ENCODE assay signal across 8 cellular contexts in genomic region chr19:49443366-49444099, GRCh38. TPM values are rescaled to one million over a fixed set of nuclear protein-coding genes. Genes with fewer than 3 reads are reported as not detected.
DNase-seq lines count a peak whose midpoint lies in the region; ATAC-seq and TF ChIP-seq lines count a peak whose summit lies in the region.

No MANE protein-coding gene starts in this region.

- H3K36me3 ChIP-seq in mucosa of stomach (ENCODE audit: control insufficient read depth, insufficient read depth, low read length) = no peaks in the 10 kb centered on the region

- H3K4me1 ChIP-seq in mucosa of stomach (ENCODE audit: control insufficient read depth, insufficient read depth, low read length) = peaks cover 4% of the 10 kb centered on the region

- no peak for TF ChIP-seq POLR2A in erythroblast (IDR thresholded peaks at IDR 0.05; ENCODE audit: low read length)

- H3K4me3 ChIP-seq in Jurkat, Clone E6-1 (ENCODE audit: low read length) = peak overlapping the region; percentile 62
- peak overlapping the region; percentile 35 for H3K4me3 ChIP-seq in mucosa of stomach (ENCODE audit: low read length)

- peaks cover 38% of the 10 kb centered on the region for H3K27me3 ChIP-seq in mucosa of stomach (ENCODE audit: control insufficient read depth, insufficient read depth, low read length)

- no peaks in the 10 kb centered on the region for H3K9me3 ChIP-seq in mucosa of stomach (ENCODE audit: control insufficient read depth, low read length)

- H3K9ac ChIP-seq in mucosa of stomach (ENCODE audit: low read length) = peak overlapping the region; percentile 55

- DNase-seq in DMS53 (lab: John Stamatoyannopoulos, UW) (peak; percentile 96), OCI-M1 (lab: John Stamatoyannopoulos, UW) (peak; percentile 97), activated T-cell treated with anti-CD3 and anti-CD28 coated beads for 48 hours (ENCODE audit: low read depth) (peak; percentile 92), erythroblast (lab: John Stamatoyannopoulos, UW) (peak; percentile 93 to 96)
- DNase-seq in Jurkat, Clone E6-1 (ENCODE audit: low read depth, low spot score) = peak; percentile 90
- peak; percentile 83 to 87 for DNase-seq in stimulated activated CD8-positive, alpha-beta memory T cell treated with anti-CD3 and anti-CD28 coated beads, Interleukin-4, amount 100 ng/mL, for 4 hours (ENCODE audit: low read depth in 2 of 2, low spot score in 1 of 2)

- peak; percentile 71 for ATAC-seq in GM21723 (IDR thresholded peaks at IDR 0.05; ENCODE audit: unreplicated experiment)

RNA-seq across cellular contexts. Expression of gene SLC17A7, which starts 2.2 kb away (rescaled TPM):
- 0.48 TPM for polyA plus RNA-seq in Jurkat, Clone E6-1 (2012; ENCODE audit: insufficient read depth, insufficient read length)

RNA-seq across cellular contexts. Expression of gene PIH1D1, which starts 8.1 kb away (rescaled TPM):
- polyA plus RNA-seq in Jurkat, Clone E6-1 (2012; ENCODE audit: insufficient read depth, insufficient read length) = 133 TPM

RNA-seq across cellular contexts. Expression of gene ALDH16A1, which starts 9.5 kb away (rescaled TPM):
- 27.4 TPM for polyA plus RNA-seq in Jurkat, Clone E6-1 (2012; ENCODE audit: insufficient read depth, insufficient read length)

RNA-seq across cellular contexts. Expression of gene GFY, which starts 18.3 kb away (rescaled TPM):
- polyA plus RNA-seq in Jurkat, Clone E6-1 (2012; ENCODE audit: insufficient read depth, insufficient read length) = not detected

RNA-seq across cellular contexts. Expression of gene PTH2, which starts 20.3 kb away (rescaled TPM):
- polyA plus RNA-seq in Jurkat, Clone E6-1 (2012; ENCODE audit: insufficient read depth, insufficient read length) = not detected

Comparison
In these comparisons a context has a peak if more than half of its experiments do, and no peak if none do; other contexts are left out.
1. Peak in every context shown above with its lines: DNase-seq, ATAC-seq and H3K4me3 ChIP-seq.